35 cellular contexts compared by ENCODE assay signal in genomic region chr1:76669624-76670023, GRCh38.
"Had no signal": no experiment of that assay in that cellular context is flagged by ENCODE, and none has a peak within 500 bp of the region (broad histone marks: within the 10 kb centered on the region; RNA-seq: fewer than 3 reads in every experiment).

No MANE protein-coding gene starts in this region.

- H3K4me1 ChIP-seq: ascending aorta, breast epithelium had no signal

- H3K4me3 ChIP-seq: ascending aorta, breast epithelium, coronary artery had no signal

- H3K27ac ChIP-seq: ascending aorta, brain microvascular endothelial cell, breast epithelium, coronary artery, WERI-Rb-1 had no signal

- H3K4me1 Mint-ChIP-seq: activated CD4-positive, alpha-beta T cell treated with anti-CD3 and anti-CD28 coated beads for 36 hours; activated naive CD4-positive, alpha-beta T cell treated with anti-CD3 and anti-CD28 coated beads, Interleukin-2, amount 10 ng/mL, durations not matched to agents 7 days and 5 days; activated naive CD4-positive, alpha-beta T cell treated with anti-CD3 and anti-CD28 coated beads, Interleukin-2, amount 50 U/mL, for 24 hours; activated naive CD8-positive, alpha-beta T cell treated with anti-CD3 and anti-CD28 coated beads, Interleukin-2, amount 50 U/mL, for 24 hours; WTC11 had no signal

- H3K36me3 Mint-ChIP-seq: activated CD4-positive, alpha-beta memory T cell treated with anti-CD3 and anti-CD28 coated beads for 36 hours; activated naive CD4-positive, alpha-beta T cell treated with anti-CD3 and anti-CD28 coated beads, Interleukin-2, amount 10 ng/mL, durations not matched to agents 7 days and 5 days; activated naive CD4-positive, alpha-beta T cell treated with anti-CD3 and anti-CD28 coated beads, Interleukin-2, amount 50 U/mL, for 24 hours; activated naive CD8-positive, alpha-beta T cell; activated naive CD8-positive, alpha-beta T cell treated with anti-CD3 and anti-CD28 coated beads, Interleukin-2, amount 10 ng/mL, durations not matched to agents 7 days and 5 days; WTC11 had no signal

- H3K36me3 ChIP-seq: ascending aorta, brain microvascular endothelial cell, breast epithelium, WERI-Rb-1 had no signal

- H3K27me3 ChIP-seq: ascending aorta, brain microvascular endothelial cell, breast epithelium had no signal

- H3K27ac Mint-ChIP-seq: activated CD4-positive, alpha-beta memory T cell treated with anti-CD3 and anti-CD28 coated beads for 36 hours; activated CD4-positive, alpha-beta T cell treated with anti-CD3 and anti-CD28 coated beads for 36 hours; activated CD8-positive, alpha-beta T cell treated with anti-CD3 and anti-CD28 coated beads for 36 hours; activated naive CD4-positive, alpha-beta T cell treated with anti-CD3 and anti-CD28 coated beads, Interleukin-2, amount 10 ng/mL, durations not matched to agents 7 days and 5 days; activated naive CD4-positive, alpha-beta T cell treated with anti-CD3 and anti-CD28 coated beads, Interleukin-2, amount 50 U/mL, for 24 hours; activated naive CD8-positive, alpha-beta T cell; activated naive CD8-positive, alpha-beta T cell treated with anti-CD3 and anti-CD28 coated beads, Interleukin-2, amount 10 ng/mL, durations not matched to agents 7 days and 5 days; activated naive CD8-positive, alpha-beta T cell treated with anti-CD3 and anti-CD28 coated beads, Interleukin-2, amount 50 U/mL, for 24 hours; activated T-cell treated with anti-CD3 and anti-CD28 coated beads, Interleukin-2, amount 50 U/mL, for 72 hours; activated T-helper 2 cell treated with anti-CD3 and anti-CD28 coated beads, Interferon-gamma antibody, Interleukin-2, Interleukin-4, amounts not matched to agents 10 μg/mL and 5 μg/mL and 100 μg/mL, durations not matched to agents 14 hours and 24 hours and 36 hours; T-helper 1 cell treated with Interleukin-12 subunit alpha and Interleukin-12 subunit beta and Interleukin-4 antibody, amounts not matched to agents 30 μg/mL and 1 μg/mL, for 36 hours; T-helper 2 cell treated with Interferon-gamma antibody and Interleukin-4, amounts not matched to agents 5 μg/mL and 100 μg/mL, for 36 hours; WTC11 had no signal

- H3K9me3 ChIP-seq: ascending aorta, breast epithelium had no signal

- H3K27me3 Mint-ChIP-seq: activated CD4-positive, alpha-beta T cell treated with anti-CD3 and anti-CD28 coated beads for 36 hours; activated CD8-positive, alpha-beta T cell treated with anti-CD3 and anti-CD28 coated beads for 36 hours; activated naive CD4-positive, alpha-beta T cell treated with anti-CD3 and anti-CD28 coated beads, Interleukin-2, amount 10 ng/mL, durations not matched to agents 7 days and 5 days; activated naive CD4-positive, alpha-beta T cell treated with anti-CD3 and anti-CD28 coated beads, Interleukin-2, amount 50 U/mL, for 24 hours; activated naive CD8-positive, alpha-beta T cell; activated naive CD8-positive, alpha-beta T cell treated with anti-CD3 and anti-CD28 coated beads, Interleukin-2, amount 10 ng/mL, durations not matched to agents 7 days and 5 days; activated naive CD8-positive, alpha-beta T cell treated with anti-CD3 and anti-CD28 coated beads, Interleukin-2, amount 50 U/mL, for 24 hours had no signal

- ATAC-seq: activated CD4-positive, alpha-beta T cell treated with anti-CD3 and anti-CD28 coated beads for 36 hours; activated CD4-positive, CD25-positive, alpha-beta regulatory T cell treated with anti-CD3 and anti-CD28 coated beads, Interleukin-2, amount 50 U/mL, for 24 hours; activated CD8-positive, alpha-beta T cell treated with anti-CD3 and anti-CD28 coated beads for 36 hours; activated naive CD8-positive, alpha-beta T cell treated with anti-CD3 and anti-CD28 coated beads, Interleukin-2, amount 50 U/mL, for 24 hours; activated T-cell treated with anti-CD3 and anti-CD28 coated beads, Interleukin-2, amount 50 U/mL, for 4 hours; activated T-cell treated with anti-CD3 and anti-CD28 coated beads, Interleukin-2, amount 50 U/mL, for 72 hours; WTC11 had no signal

- DNase-seq: activated CD4-positive, alpha-beta memory T cell treated with anti-CD3 and anti-CD28 coated beads for 36 hours; activated CD4-positive, alpha-beta T cell treated with anti-CD3 and anti-CD28 coated beads for 1 hour; activated CD4-positive, alpha-beta T cell treated with anti-CD3 and anti-CD28 coated beads for 36 hours; activated CD4-positive, alpha-beta T cell treated with anti-CD3 and anti-CD28 coated beads for 48 hours; activated CD4-positive, alpha-beta T cell treated with anti-CD3 and anti-CD28 coated beads, Interleukin-2, amount 50 U/mL, for 1 hour; activated CD4-positive, alpha-beta T cell treated with anti-CD3 and anti-CD28 coated beads, Interleukin-2, amount 50 U/mL, for 4 hours; activated CD4-positive, CD25-positive, alpha-beta regulatory T cell; activated CD8-positive, alpha-beta memory T cell treated with anti-CD3 and anti-CD28 coated beads, Interleukin-2, amount 50 U/mL, for 4 hours; activated CD8-positive, alpha-beta T cell treated with anti-CD3 and anti-CD28 coated beads for 36 hours; activated effector memory CD4-positive, alpha-beta T cell treated with Interleukin-2 at 50 U/mL for 16 hours; activated gamma-delta T cell; activated naive CD4-positive, alpha-beta T cell treated with anti-CD3 and anti-CD28 coated beads, Interleukin-2, amount 10 ng/mL, durations not matched to agents 7 days and 5 days; activated naive CD4-positive, alpha-beta T cell treated with Interleukin-2 at 50 U/mL for 16 hours; activated naive CD8-positive, alpha-beta T cell treated with anti-CD3 and anti-CD28 coated beads, Interleukin-2, amount 10 ng/mL, durations not matched to agents 7 days and 5 days; activated naive CD8-positive, alpha-beta T cell treated with anti-CD3 and anti-CD28 coated beads, Interleukin-2, amount 50 U/mL, for 24 hours; activated T-cell treated with anti-CD3 and anti-CD28 coated beads for 4 hours; activated T-cell treated with anti-CD3 and anti-CD28 coated beads, Interleukin-2, amount 50 U/mL, for 1 hour; activated T-cell treated with anti-CD3 and anti-CD28 coated beads, Interleukin-2, amount 50 U/mL, for 4 hours; activated T-cell treated with anti-CD3 and anti-CD28 coated beads, Interleukin-2, amount 50 U/mL, for 72 hours; amygdala; brain microvascular endothelial cell; central memory CD4-positive, alpha-beta T cell; T-helper 2 cell; T-helper 9 cell; WERI-Rb-1 had no signal

- H3K9me3 Mint-ChIP-seq: activated CD8-positive, alpha-beta T cell treated with anti-CD3 and anti-CD28 coated beads for 36 hours; activated naive CD4-positive, alpha-beta T cell treated with anti-CD3 and anti-CD28 coated beads, Interleukin-2, amount 50 U/mL, for 24 hours; activated T-cell treated with anti-CD3 and anti-CD28 coated beads, Interleukin-2, amount 50 U/mL, for 4 hours; activated T-helper 2 cell treated with anti-CD3 and anti-CD28 coated beads, Interferon-gamma antibody, Interleukin-2, Interleukin-4, amounts not matched to agents 10 μg/mL and 5 μg/mL and 100 μg/mL, durations not matched to agents 14 hours and 24 hours and 36 hours; T-helper 1 cell treated with Interleukin-12 subunit alpha and Interleukin-12 subunit beta and Interleukin-4 antibody, amounts not matched to agents 30 μg/mL and 1 μg/mL, for 36 hours; T-helper 2 cell treated with Interferon-gamma antibody and Interleukin-4, amounts not matched to agents 5 μg/mL and 100 μg/mL, for 36 hours; WTC11 had no signal

- H3K4me3 Mint-ChIP-seq: activated CD4-positive, alpha-beta memory T cell treated with anti-CD3 and anti-CD28 coated beads for 36 hours; activated CD4-positive, alpha-beta T cell treated with anti-CD3 and anti-CD28 coated beads for 36 hours; activated CD8-positive, alpha-beta T cell treated with anti-CD3 and anti-CD28 coated beads for 36 hours; activated naive CD4-positive, alpha-beta T cell treated with anti-CD3 and anti-CD28 coated beads, Interleukin-2, amount 10 ng/mL, durations not matched to agents 7 days and 5 days; activated naive CD4-positive, alpha-beta T cell treated with anti-CD3 and anti-CD28 coated beads, Interleukin-2, amount 50 U/mL, for 24 hours; activated naive CD8-positive, alpha-beta T cell; activated naive CD8-positive, alpha-beta T cell treated with anti-CD3 and anti-CD28 coated beads, Interleukin-2, amount 10 ng/mL, durations not matched to agents 7 days and 5 days; activated naive CD8-positive, alpha-beta T cell treated with anti-CD3 and anti-CD28 coated beads, Interleukin-2, amount 50 U/mL, for 24 hours; activated T-cell treated with anti-CD3 and anti-CD28 coated beads, Interleukin-2, amount 50 U/mL, for 4 hours; activated T-cell treated with anti-CD3 and anti-CD28 coated beads, Interleukin-2, amount 50 U/mL, for 72 hours; T-helper 1 cell treated with Interleukin-12 subunit alpha and Interleukin-12 subunit beta and Interleukin-4 antibody, amounts not matched to agents 30 μg/mL and 1 μg/mL, for 36 hours; T-helper 2 cell treated with Interferon-gamma antibody and Interleukin-4, amounts not matched to agents 5 μg/mL and 100 μg/mL, for 36 hours; WTC11 had no signal
